11 cellular contexts compared by ENCODE assay signal in the genomic region with DNA sequence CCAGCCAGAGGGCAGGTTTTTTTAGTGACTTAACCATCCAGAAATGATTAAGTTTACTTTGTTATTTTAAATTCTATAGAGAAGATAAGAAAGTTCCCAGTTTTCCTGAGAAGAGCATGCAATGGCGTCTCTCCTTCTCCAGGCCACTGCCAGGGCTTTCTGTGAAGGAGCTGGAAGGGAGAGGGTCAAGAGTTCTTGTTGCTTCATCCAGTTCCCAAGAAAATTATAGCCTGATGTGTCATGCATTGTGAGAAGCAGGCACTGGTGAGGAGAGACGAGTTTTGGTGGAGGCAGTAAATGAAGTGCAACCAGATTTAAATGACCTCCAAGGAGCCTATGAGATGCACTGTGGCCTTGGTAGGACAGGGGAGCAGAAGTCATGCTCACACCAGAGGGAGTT. TPM values are rescaled to one million over a fixed set of nuclear protein-coding genes. Genes with fewer than 3 reads are reported as not detected.
DNase-seq lines count a peak whose midpoint lies in the region; ATAC-seq and TF ChIP-seq lines count a peak whose summit lies in the region.
"Had no signal": no experiment of that assay in that cellular context is flagged by ENCODE, and none has a peak within 500 bp of the region (broad histone marks: within the 10 kb centered on the region; RNA-seq: fewer than 3 reads in every experiment).

No MANE protein-coding gene starts in this region.

- peak overlapping the region; percentile 91 for H3K27ac Mint-ChIP-seq in activated naive CD8-positive, alpha-beta T cell

- H3K4me3 Mint-ChIP-seq in activated naive CD8-positive, alpha-beta T cell = peak overlapping the region; percentile 79

- H3K9me3 Mint-ChIP-seq in activated naive CD8-positive, alpha-beta T cell (ENCODE audit: low read depth) = no peaks in the 10 kb centered on the region

- no peaks in the 10 kb centered on the region for H3K27me3 Mint-ChIP-seq in activated naive CD8-positive, alpha-beta T cell

- H3K27ac ChIP-seq in heart left ventricle (peak overlapping the region in 11 of 12 donors; percentile 16 to 81 (median 67)), right atrium auricular region (peak overlapping the region; percentile 10 to 17), upper lobe of left lung (peak overlapping the region in 3 of 4 donors; percentile 6 to 64 (median 13))
- H3K27ac ChIP-seq: ascending aorta had no signal

- TF ChIP-seq CTCF in heart left ventricle (IDR thresholded peaks at IDR 0.05) (no peak), right atrium auricular region (IDR thresholded peaks at IDR 0.05) (no peak), upper lobe of left lung (IDR thresholded peaks at IDR 0.05) (no peak)

- DNase-seq in heart left ventricle (no peak), cardiac septum (ENCODE audit: low spot score) (no peak), right atrium auricular region (ENCODE audit: low spot score) (peak; percentile 55), upper lobe of left lung (no peak), DMS114 treated with DMSO at 0.1 percent for 48 hours (lab: John Stamatoyannopoulos, UW; ENCODE audit: unreplicated experiment) (no peak), HPDE6-E6E7 (ENCODE audit: extremely low spot score) (no peak)
- DNase-seq: Caco-2, NCI-H187 treated with DMSO at 0.1 percent for 48 hours had no signal

- peaks cover 95% of the 10 kb centered on the region for H3K4me1 Mint-ChIP-seq in activated naive CD8-positive, alpha-beta T cell (ENCODE audit: low read depth)

- H3K36me3 Mint-ChIP-seq in activated naive CD8-positive, alpha-beta T cell = peaks cover 4% of the 10 kb centered on the region

- intact Hi-C loops in heart left ventricle (cut with DNase I) = loop anchor here in 4 of 10 donors (5.0 kb wide), 3 partner anchors 41 to 309 kb away; no protein-coding TSS in a partner anchor
- intact Hi-C loops in cardiac septum (cut with DNase I) = loop anchor here (5.0 kb wide), 1 partner anchor 41 kb away; no protein-coding TSS in a partner anchor

- H3K4me1 ChIP-seq in heart left ventricle = peaks cover 0 to 96% (median 60%) of the 10 kb centered on the region in 12 donors
- H3K4me1 ChIP-seq in right atrium auricular region = peaks cover 0 to 28% of the 10 kb centered on the region in 2 donors
- H3K4me1 ChIP-seq in upper lobe of left lung = peaks cover 46 to 61% (median 53%) of the 10 kb centered on the region in 4 donors
- H3K4me1 ChIP-seq: Caco-2 had no signal

- no peak for TF ChIP-seq POLR2A in heart left ventricle (IDR thresholded peaks at IDR 0.05)
- no peak for TF ChIP-seq POLR2A in upper lobe of left lung (IDR thresholded peaks at IDR 0.05)

- H3K4me3 ChIP-seq in heart left ventricle (peak overlapping the region in 2 of 12 donors; percentile 11 to 14), right atrium auricular region (no peak overlapping the region), upper lobe of left lung (no peak overlapping the region)
- H3K4me3 ChIP-seq: ascending aorta had no signal

- no peaks in the 10 kb centered on the region for H3K36me3 ChIP-seq in heart left ventricle
- no peaks in the 10 kb centered on the region for H3K36me3 ChIP-seq in right atrium auricular region
- no peaks in the 10 kb centered on the region for H3K36me3 ChIP-seq in upper lobe of left lung
- H3K36me3 ChIP-seq: ascending aorta had no signal

- peaks cover 0 to 7% (median 0%) of the 10 kb centered on the region in 12 donors for H3K9me3 ChIP-seq in heart left ventricle
- H3K9me3 ChIP-seq in right atrium auricular region = no peaks in the 10 kb centered on the region
- H3K9me3 ChIP-seq in upper lobe of left lung = no peaks in the 10 kb centered on the region
- H3K9me3 ChIP-seq: ascending aorta, Caco-2 had no signal

- 47 to 65% (median 51%) methylated on average over 2 of the region's 2 CpGs for WGBS in heart left ventricle, 4 donors
- 58 to 60% methylated on average over 2 of the region's 2 CpGs for WGBS in upper lobe of left lung, 2 donors

- ATAC-seq in heart left ventricle (peak in 1 of 4 donors; percentile 18), upper lobe of left lung (ENCODE audit: low FRiP score in 2 of 2) (no peak), HG02759 (IDR thresholded peaks at IDR 0.05; ENCODE audit: unreplicated experiment) (no peak)

- TF ChIP-seq EP300 in upper lobe of left lung (IDR thresholded peaks at IDR 0.05) = no peak

- H3K27me3 ChIP-seq in heart left ventricle (no peaks in the 10 kb centered on the region), right atrium auricular region (no peaks in the 10 kb centered on the region), upper lobe of left lung (no peaks in the 10 kb centered on the region)
- H3K27me3 ChIP-seq: ascending aorta had no signal

RNA-seq across cellular contexts. Expression of a gene that starts 14.2 kb away (rescaled TPM):
- total RNA-seq in heart left ventricle (10 to 100 TPM; 14.3 to 42.3 (median 18.6) TPM), cardiac septum (18.6 TPM), right atrium auricular region (10 to 100 TPM; 15.1 to 16.3 TPM), upper lobe of left lung (10 to 100 TPM in 5 of 6 donors, 1 to 10 TPM in 1; 7.3 to 38.4 (median 22.1) TPM)
- polyA plus RNA-seq in heart left ventricle = 10 to 100 TPM in 1 of 2 donors, 1 to 10 TPM in 1; 5.7 to 20.7 TPM

Comparison
In these comparisons a context has a peak if more than half of its experiments do, and no peak if none do; other contexts are left out.
1. H3K27ac ChIP-seq: peak in every context shown above with its lines; median percentile 67 in heart left ventricle; 14 in right atrium auricular region; 13 in upper lobe of left lung.